ENCODE assay signal across 10 cellular contexts in the genomic region with DNA sequence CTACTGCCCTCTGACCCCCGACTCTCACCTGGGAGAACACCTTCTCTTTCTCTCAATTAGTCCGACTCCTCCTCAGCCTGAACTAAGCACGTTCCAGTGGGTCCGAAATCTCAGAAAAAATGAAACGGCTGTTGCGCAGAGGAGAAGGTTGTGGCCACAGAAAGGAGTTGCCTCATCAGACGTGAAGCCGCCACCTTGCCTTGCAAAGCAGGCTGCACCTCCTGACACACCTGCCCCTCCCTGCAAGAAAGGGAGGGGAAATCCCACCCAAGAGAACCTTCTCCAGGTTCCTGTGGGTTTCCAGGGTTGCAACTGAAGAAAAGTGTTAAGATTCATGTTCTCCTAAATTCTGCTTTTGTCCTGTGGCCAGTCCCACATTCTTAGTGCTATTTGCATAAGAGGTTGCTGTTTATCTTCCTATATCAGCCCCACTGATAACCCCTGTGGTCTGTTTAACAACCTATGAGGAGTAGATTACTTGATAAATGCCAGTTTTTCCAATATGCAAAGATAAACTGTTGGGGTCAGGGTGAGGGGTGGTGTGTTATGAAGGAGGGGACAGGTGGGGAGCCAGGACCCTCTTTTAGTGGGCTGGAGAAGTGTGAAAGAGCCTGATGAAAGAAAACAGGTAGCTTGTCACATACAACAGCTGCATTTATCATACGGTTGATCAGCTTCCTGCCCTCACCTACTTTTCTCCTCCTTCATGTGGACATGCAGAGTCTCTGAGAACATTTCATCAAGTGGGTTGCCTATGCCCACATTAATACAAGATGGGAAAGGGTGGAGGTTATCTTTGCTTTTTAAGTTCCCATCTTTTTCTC. TPM values are rescaled to one million over a fixed set of nuclear protein-coding genes. Genes with fewer than 3 reads are reported as not detected.
DNase-seq lines count a peak whose midpoint lies in the region; ATAC-seq and FAIRE-seq lines count a peak whose summit lies in the region.
"Had no signal": no experiment of that assay in that cellular context is flagged by ENCODE, and none has a peak within 500 bp of the region (broad histone marks: within the 10 kb centered on the region; RNA-seq: fewer than 3 reads in every experiment).

No MANE protein-coding gene starts in this region.

- H4K8ac ChIP-seq in mesendoderm (ENCODE audit: low read depth, low read length), result no peak overlapping the region

- no peaks in the 10 kb centered on the region for H3K9me3 Mint-ChIP-seq in activated T-cell treated with anti-CD3 and anti-CD28 coated beads, Interleukin-2, amount 50 U/mL, for 4 hours

- FAIRE-seq in RCC 7860 (lab: Jason Lieb, UNC), result no peak

- H3K36me3 Mint-ChIP-seq in activated T-cell treated with anti-CD3 and anti-CD28 coated beads, Interleukin-2, amount 50 U/mL, for 4 hours (ENCODE audit: insufficient read depth), result no peaks in the 10 kb centered on the region

- no peaks in the 10 kb centered on the region for H3K79me2 ChIP-seq in mesendoderm (ENCODE audit: control insufficient read depth, insufficient read depth, low read length)

- intact Hi-C loops in right cardiac atrium (cut with DNase I) (loop anchor here in 1 of 4 donors (10.0 kb wide), 1 partner anchor 87 kb away; no protein-coding TSS in a partner anchor), cardiac septum (cut with DNase I) (loop anchor here (5.0 kb wide), 2 partner anchors 35 to 85 kb away; no protein-coding TSS in a partner anchor), aorta (cut with DNase I) (loop anchor here in 1 of 2 donors (2.0 to 5.0 kb wide), 2 partner anchors 19 to 100 kb away; a partner anchor contains a TSS)

- H4K5ac ChIP-seq in mesendoderm (ENCODE audit: low read length), result no peak overlapping the region

- no peak overlapping the region for H2BK120ac ChIP-seq in mesendoderm (ENCODE audit: low read depth, low read length)

- DNase-seq in right cardiac atrium (no peak), cardiac septum (ENCODE audit: low spot score) (no peak), mesendoderm (peak; percentile 88), aorta (no peak), RCC 7860 (ENCODE audit: low spot score) (no peak), middle frontal gyrus (ENCODE audit: extremely low spot score, low spot score) (no peak)
- no peak for DNase-seq in activated T-cell treated with anti-CD3 and anti-CD28 coated beads, Interleukin-2, amount 50 U/mL, for 4 hours
- DNase-seq in activated CD8-positive, alpha-beta memory T cell treated with anti-CD3 and anti-CD28 coated beads, Interleukin-2, amount 50 U/mL, for 48 hours, result no peak
- DNase-seq: amygdala had no signal

- peaks cover 77% of the 10 kb centered on the region for H3K4me1 Mint-ChIP-seq in activated T-cell treated with anti-CD3 and anti-CD28 coated beads, Interleukin-2, amount 50 U/mL, for 4 hours (ENCODE audit: low read depth)

- H2AK5ac ChIP-seq in mesendoderm (ENCODE audit: low read length), result no peak overlapping the region

- no peak overlapping the region for H3K4me2 ChIP-seq in mesendoderm (ENCODE audit: low read length)

- no peak overlapping the region for H2BK15ac ChIP-seq in mesendoderm (replicated peaks; ENCODE audit: low read depth)

- H3K36me3 ChIP-seq in mesendoderm (ENCODE audit: control insufficient read depth, insufficient read depth, low read length), result no peaks in the 10 kb centered on the region
- peaks cover 4 to 5% of the 10 kb centered on the region in 2 donors for H3K36me3 ChIP-seq in aorta (ENCODE audit: control insufficient read depth in 1 of 2, insufficient read depth in 2 of 2, low read length in 1 of 2)

- 84% methylated on average over 9 of the region's 9 CpGs for WGBS in right cardiac atrium
- no CpG with 5 or more reads among the region's 9 CpGs for WGBS in mesendoderm (ENCODE audit: extremely low coverage, insufficient coverage, low lambda C conversion rate)
- WGBS in aorta, 2 donors, result 67 to 75% methylated on average over 9 of the region's 9 CpGs

- no peak overlapping the region for H3K23ac ChIP-seq in mesendoderm (ENCODE audit: low read length)

- peaks cover 9% of the 10 kb centered on the region for H3K27me3 Mint-ChIP-seq in activated T-cell treated with anti-CD3 and anti-CD28 coated beads, Interleukin-2, amount 50 U/mL, for 4 hours (ENCODE audit: low read depth)

- H3K56ac ChIP-seq in mesendoderm (ENCODE audit: low read length), result no peak overlapping the region

- H3K79me1 ChIP-seq in mesendoderm (ENCODE audit: low read length), result no peaks in the 10 kb centered on the region

- peak overlapping the region; percentile 31 for H3K27ac ChIP-seq in right cardiac atrium (ENCODE audit: low read length)
- no peak overlapping the region for H3K27ac ChIP-seq in mesendoderm (ENCODE audit: low read depth, low read length)
- H3K27ac ChIP-seq in aorta (ENCODE audit: low read depth in 1 of 2, low read length in 2 of 2), result peak overlapping the region; percentile 65 to 89

- no peak for ATAC-seq in right cardiac atrium
- ATAC-seq in activated T-cell treated with anti-CD3 and anti-CD28 coated beads, Interleukin-2, amount 50 U/mL, for 4 hours, result peak; percentile 33
- ATAC-seq in aorta (ENCODE audit: low FRiP score), result no peak

- H3K4ac ChIP-seq in mesendoderm (ENCODE audit: low read depth, low read length), result no peak overlapping the region

- no peak overlapping the region for H3K9ac ChIP-seq in mesendoderm (ENCODE audit: low read length)

- no peaks in the 10 kb centered on the region for H3K27me3 ChIP-seq in right cardiac atrium (ENCODE audit: control insufficient read depth, insufficient read depth)
- H3K27me3 ChIP-seq in mesendoderm (ENCODE audit: insufficient read depth, low read length, poor library complexity), result no peaks in the 10 kb centered on the region
- H3K27me3 ChIP-seq in aorta (ENCODE audit: control insufficient read depth in 1 of 2, insufficient read depth in 2 of 2, low read length in 1 of 2), result no peaks in the 10 kb centered on the region

- H3K18ac ChIP-seq in mesendoderm (ENCODE audit: low read length), result peak overlapping the region; percentile 8

- no peaks in the 10 kb centered on the region for H3K9me3 ChIP-seq in right cardiac atrium (ENCODE audit: control insufficient read depth, low read length)
- H3K9me3 ChIP-seq in aorta (ENCODE audit: control insufficient read depth, low read length), result no peaks in the 10 kb centered on the region

- H3K4me3 Mint-ChIP-seq in activated T-cell treated with anti-CD3 and anti-CD28 coated beads, Interleukin-2, amount 50 U/mL, for 4 hours, result peak overlapping the region; percentile 69

- peaks cover 59% of the 10 kb centered on the region for H3K4me1 ChIP-seq in right cardiac atrium (ENCODE audit: control insufficient read depth, insufficient read depth, low read length)
- H3K4me1 ChIP-seq in mesendoderm (ENCODE audit: control insufficient read depth, low read depth, low read length), result peaks cover 22% of the 10 kb centered on the region
- H3K4me1 ChIP-seq in aorta (ENCODE audit: control insufficient read depth in 1 of 2, insufficient read depth in 2 of 2, low read length in 2 of 2), result peaks cover 5 to 24% of the 10 kb centered on the region in 2 donors

- H2BK5ac ChIP-seq in mesendoderm (ENCODE audit: low read length), result no peak overlapping the region

- H3K4me3 ChIP-seq in right cardiac atrium (ENCODE audit: low read length) (no peak overlapping the region), mesendoderm (ENCODE audit: low read length) (no peak overlapping the region), aorta (ENCODE audit: low read length in 2 of 2) (no peak overlapping the region)

RNA-seq across cellular contexts. Expression of a gene that starts 18.2 kb away (rescaled TPM):
- total RNA-seq in right cardiac atrium, result 10 to 100 TPM; 61.5 to 89.7 (median 79.4) TPM
- 49.8 TPM for polyA plus RNA-seq in right cardiac atrium
- 25.4 TPM for total RNA-seq in cardiac septum
- total RNA-seq in activated T-cell treated with anti-CD3 and anti-CD28 coated beads, Interleukin-2, amount 50 U/mL, for 4 hours, result 1 to 10 TPM; 3.4 to 4.4 (median 4.1) TPM
- not detected for polyA plus RNA-seq in mesendoderm (2013, experiment 1 of 2)
- polyA plus RNA-seq in mesendoderm (2013, experiment 2 of 2), result 0.03 TPM
- 100 to 1,000 TPM in 1 of 2 donors, 10 to 100 TPM in 1; 54.5 to 283 TPM for total RNA-seq in aorta
- 10 to 100 TPM; 32.9 to 94.5 TPM for polyA plus RNA-seq in aorta
- total RNA-seq: SK-MEL-5 had no signal

Comparison
In these comparisons a context has a peak if more than half of its experiments do, and no peak if none do; other contexts are left out.
1. ATAC-seq: peak in activated T-cell treated with anti-CD3 and anti-CD28 coated beads, Interleukin-2, amount 50 U/mL, for 4 hours (2 of 2); none in right cardiac atrium (0 of 2) and aorta (single experiment).